8 cellular contexts compared by ENCODE assay signal in the genomic region with DNA sequence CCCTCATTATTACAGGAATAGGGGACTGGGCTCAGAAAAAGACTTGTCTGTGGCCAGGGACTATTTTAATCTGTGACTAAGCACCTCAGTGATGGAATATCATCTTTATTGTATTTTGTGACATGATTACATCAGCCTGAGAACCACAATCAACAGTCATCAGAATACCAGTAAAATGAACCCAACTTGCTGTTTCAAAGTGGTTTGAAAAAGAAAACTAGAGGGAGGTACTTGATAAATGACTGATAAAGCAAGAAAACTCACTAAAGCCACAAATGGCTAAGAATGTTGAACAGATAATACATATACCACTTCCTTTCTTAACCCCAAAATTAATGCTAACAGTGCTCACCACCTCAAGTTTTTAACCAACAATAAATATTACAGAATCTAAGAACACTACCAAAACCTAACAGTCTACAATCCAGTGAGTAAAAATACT.
DNase-seq lines count a peak whose midpoint lies in the region; ATAC-seq and TF ChIP-seq lines count a peak whose summit lies in the region.

No MANE protein-coding gene starts in this region.

- CTCF ChIA-PET in CD8-positive, alpha-beta memory T cell (lab: Charles Lee), result no interaction called here

- no peaks in the 10 kb centered on the region for H3K27me3 ChIP-seq in CD8-positive, alpha-beta memory T cell (ENCODE audit: insufficient read depth, low read length, poor library complexity, severe bottlenecking)
- no peaks in the 10 kb centered on the region; the same call in 1 of the 2 replicates for H3K27me3 ChIP-seq in KMS-11 (ENCODE audit: insufficient read depth, low read depth)
- H3K27me3 ChIP-seq in BE2C, result no peaks in the 10 kb centered on the region

- H3K9me3 ChIP-seq in CD8-positive, alpha-beta memory T cell (ENCODE audit: low read length), result no peaks in the 10 kb centered on the region
- no peaks in the 10 kb centered on the region; the same call in 1 of the 2 replicates for H3K9me3 ChIP-seq in BE2C

- no peaks in the 10 kb centered on the region for H3K27me3 Mint-ChIP-seq in CD8-positive, alpha-beta memory T cell

- no peaks in the 10 kb centered on the region for H3K79me2 ChIP-seq in KMS-11 (ENCODE audit: insufficient read depth, low read depth)

- TF ChIP-seq CTCF in KMS-11 (conservative IDR thresholded peaks at IDR 0.05; ENCODE audit: low read depth, low read length) (no peak), choroid plexus epithelial cell (conservative IDR thresholded peaks at IDR 0.05; ENCODE audit: low read depth, low read length) (no peak), BE2C (IDR thresholded peaks at IDR 0.05; ENCODE audit: low read depth, low read length) (no peak)

- DNase-seq in CD8-positive, alpha-beta memory T cell, result peak in 1 of 5 donors; percentile 14
- DNase-seq in choroid plexus epithelial cell (ENCODE audit: low read depth) (peak; percentile 81), NCI-H187 treated with DMSO at 0.1 percent for 48 hours (lab: John Stamatoyannopoulos, UW) (no peak), BE2C (no peak), hippocampal formation (lab: John Stamatoyannopoulos, UW) (no peak)
- DNase-seq in stimulated activated CD4-positive, alpha-beta T cell treated with anti-CD3 and anti-CD28 coated beads, Interleukin-1b, Interleukin-23, amount 100 ng/mL, for 48 hours, result no peak

- H3K4me3 ChIP-seq in CD8-positive, alpha-beta memory T cell (ENCODE audit: low read length), result no peak overlapping the region
- H3K4me3 ChIP-seq in KMS-11 (IDR thresholded peaks at IDR 0.05; ENCODE audit: insufficient read depth, low read depth, low read length) (no peak overlapping the region), choroid plexus epithelial cell (ENCODE audit: low read depth, low read length) (no peak overlapping the region), BE2C (ENCODE audit: low read depth, low read length) (no peak overlapping the region)

- H3K27ac Mint-ChIP-seq in CD8-positive, alpha-beta memory T cell, result peak overlapping the region; percentile 11 to 86 (median 58)

- POLR2A ChIA-PET in CD8-positive, alpha-beta memory T cell (lab: Charles Lee), result no interaction called here

- H3K4me3 Mint-ChIP-seq in CD8-positive, alpha-beta memory T cell, result peak overlapping the region in 6 of 7 donors; percentile 2 to 42 (median 18)

- peaks cover 3 to 27% (median 7%) of the 10 kb centered on the region in 3 donors for H3K36me3 Mint-ChIP-seq in CD8-positive, alpha-beta memory T cell

- peaks cover 0 to 5% (median 0%) of the 10 kb centered on the region in 5 donors for H3K9me3 Mint-ChIP-seq in CD8-positive, alpha-beta memory T cell

- H3K27ac ChIP-seq in CD8-positive, alpha-beta memory T cell (ENCODE audit: low read depth, low read length), result no peak overlapping the region
- peak overlapping the region; percentile 38; the same call in 1 of the 2 replicates for H3K27ac ChIP-seq in KMS-11

- H2AFZ ChIP-seq in KMS-11 (ENCODE audit: low read depth), result no peak overlapping the region

- peak overlapping the region; percentile 65 for H3K4me2 ChIP-seq in KMS-11

- peaks cover 23 to 63% (median 36%) of the 10 kb centered on the region in 3 donors for H3K4me1 Mint-ChIP-seq in CD8-positive, alpha-beta memory T cell

- H3K9ac ChIP-seq in KMS-11, result no peak overlapping the region

- H3K36me3 ChIP-seq in CD8-positive, alpha-beta memory T cell (ENCODE audit: insufficient read depth, low read length), result no peaks in the 10 kb centered on the region
- no peaks in the 10 kb centered on the region for H3K36me3 ChIP-seq in KMS-11 (ENCODE audit: insufficient read depth)
- no peaks in the 10 kb centered on the region for H3K36me3 ChIP-seq in BE2C

- no peaks in the 10 kb centered on the region for H4K20me1 ChIP-seq in KMS-11 (ENCODE audit: insufficient read depth)

- peaks cover 16% of the 10 kb centered on the region for H3K4me1 ChIP-seq in CD8-positive, alpha-beta memory T cell (ENCODE audit: insufficient read depth, low read length)
- H3K4me1 ChIP-seq in KMS-11 (ENCODE audit: low read depth, poor library complexity, severe bottlenecking), result peaks cover 50% of the 10 kb centered on the region
- no peaks in the 10 kb centered on the region for H3K4me1 ChIP-seq in BE2C

- ATAC-seq in GM21390 (IDR thresholded peaks at IDR 0.05; ENCODE audit: unreplicated experiment), result peak; percentile 82
